Comparison of ENCODE assay signal across 1 cellular context in genomic region chr20:1887756-1888155, GRCh38.
TF ChIP-seq lines count a peak whose summit lies in the region.

No MANE protein-coding gene starts in this region.

TF ChIP-seq in H1, 55 proteins besides CTCF, POLR2A, EP300 and RAD21:
- TF ChIP-seq CREB1 (IDR thresholded peaks at IDR 0.05) (no peak), KDM1A (IDR thresholded peaks at IDR 0.05; ENCODE audit: borderline replicate concordance, low read length) (peak; percentile 50; the same call in 1 of the 2 replicates)
